In genomic region chr11:85663781-85664560, GRCh38 we compare ENCODE assay signal across 8 cellular contexts. TPM values are rescaled to one million over a fixed set of nuclear protein-coding genes. Genes with fewer than 3 reads are reported as not detected.
DNase-seq lines count a peak whose midpoint lies in the region; ATAC-seq and TF ChIP-seq lines count a peak whose summit lies in the region.

No MANE protein-coding gene starts in this region.

- H3K4me3 Mint-ChIP-seq in chondrocyte (ENCODE audit: unreplicated experiment), result peak overlapping the region; percentile 85

- peak; percentile 56 for ATAC-seq in GM18858 (IDR thresholded peaks at IDR 0.05; ENCODE audit: unreplicated experiment)
- ATAC-seq in HG03060 (IDR thresholded peaks at IDR 0.05; ENCODE audit: low read depth, unreplicated experiment), result peak; percentile 38
- ATAC-seq in left lobe of liver, result peak; percentile 79

- peak overlapping the region; percentile 98 for H3K27ac Mint-ChIP-seq in chondrocyte (ENCODE audit: unreplicated experiment)

- peak overlapping the region; percentile 72 for H3K4me3 ChIP-seq in AG09309 (ENCODE audit: control insufficient read depth, low read depth, low read length)

- peak; percentile 60 for TF ChIP-seq CTCF in AG09309 (IDR thresholded peaks at IDR 0.05; ENCODE audit: control insufficient read depth, insufficient read depth, low read depth, low read length, missing control alignments)
- peak; percentile 78 for TF ChIP-seq CTCF in chondrocyte (IDR thresholded peaks at IDR 0.05)

- no peak for DNase-seq in AG09309 (ENCODE audit: low read depth)
- peak; percentile 93 for DNase-seq in NCI-H2171 treated with DMSO at 0.1 percent for 48 hours (lab: John Stamatoyannopoulos, UW)
- peak; percentile 74 to 76 for DNase-seq in activated CD4-positive, alpha-beta T cell treated with anti-CD3 and anti-CD28 coated beads for 24 hours (ENCODE audit: low read depth in 2 of 2)
- DNase-seq in chondrocyte (ENCODE audit: low spot score), result peak; percentile 92
- DNase-seq in left lobe of liver (ENCODE audit: low spot score), result peak; percentile 82
- peak; percentile 80 to 81 for DNase-seq in stimulated activated CD4-positive, alpha-beta T cell treated with anti-CD3 and anti-CD28 coated beads, Interleukin-2, amount 100 ng/mL, for 48 hours

- H3K9me3 Mint-ChIP-seq in chondrocyte (ENCODE audit: low read depth), result no peaks in the 10 kb centered on the region

- no peaks in the 10 kb centered on the region for H3K27me3 Mint-ChIP-seq in chondrocyte (ENCODE audit: low read depth)

- peaks cover 42% of the 10 kb centered on the region for H3K4me1 Mint-ChIP-seq in chondrocyte (ENCODE audit: low read depth)

- peaks cover 19% of the 10 kb centered on the region for H3K36me3 Mint-ChIP-seq in chondrocyte (ENCODE audit: low read depth)

RNA-seq across cellular contexts. Expression of gene CREBZF, which starts 1.0 kb away (rescaled TPM):
- total RNA-seq in chondrocyte (27.4 to 38.1 TPM (median 28.4 TPM) in 3 replicates), left lobe of liver (18.8 TPM)

RNA-seq across cellular contexts. Expression of gene TMEM126A, which starts 16.2 kb away (rescaled TPM):
- total RNA-seq in chondrocyte, result 28.8 to 35.8 TPM (median 30.7 TPM) in 3 replicates
- 14.3 TPM for total RNA-seq in left lobe of liver

RNA-seq across cellular contexts. Expression of gene CCDC89, which starts 22.0 kb away (rescaled TPM):
- total RNA-seq in chondrocyte (0.26 to 0.30 TPM (median 0.29 TPM) in 3 replicates), left lobe of liver (0.28 TPM)

RNA-seq across cellular contexts. Expression of gene TMEM126B, which starts 35.6 kb away (rescaled TPM):
- total RNA-seq in chondrocyte (41.6 to 42.9 TPM (median 42.3 TPM) in 3 replicates), left lobe of liver (14.7 TPM)

RNA-seq across cellular contexts. Expression of gene DLG2, which starts 36.8 kb away (rescaled TPM):
- 1.3 to 4.9 TPM (median 2.2 TPM) in 3 replicates for total RNA-seq in chondrocyte
- 4.7 TPM for total RNA-seq in left lobe of liver
